In the genomic region with DNA sequence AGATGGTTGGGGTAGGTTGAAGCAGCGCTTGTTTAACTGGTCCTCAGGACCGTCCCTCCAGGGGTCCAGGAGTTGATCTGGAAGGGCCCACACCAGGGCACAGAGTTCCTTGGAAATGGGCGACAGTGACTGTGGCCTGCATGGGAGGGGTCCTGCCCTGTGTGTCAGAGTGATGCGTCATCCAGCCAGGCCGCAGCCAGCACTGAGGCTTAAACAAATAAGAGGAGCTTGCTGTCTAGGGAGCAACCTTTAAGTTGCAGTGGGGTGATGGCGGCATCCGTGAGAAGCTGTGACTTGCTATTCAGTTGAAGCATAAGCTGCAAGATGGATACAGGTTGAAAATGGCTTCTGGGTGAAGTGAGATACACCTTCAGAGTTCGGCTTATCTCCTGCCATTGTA, we compare ENCODE assay signal across 18 cellular contexts. TPM values are rescaled to one million over a fixed set of nuclear protein-coding genes. Genes with fewer than 3 reads are reported as not detected.
"Had no signal": no experiment of that assay in that cellular context is flagged by ENCODE, and none has a peak within 500 bp of the region (broad histone marks: within the 10 kb centered on the region; RNA-seq: fewer than 3 reads in every experiment).

No MANE protein-coding gene starts in this region.

- H3K27me3 ChIP-seq: colonic mucosa, heart left ventricle, tibial nerve, vagina had no signal

- H3K4me3 ChIP-seq: colonic mucosa, heart left ventricle, left ventricle myocardium inferior, tibial nerve, vagina had no signal

- H3K36me3 ChIP-seq: colonic mucosa had no signal

- H3K27ac ChIP-seq: colonic mucosa, heart left ventricle, left ventricle myocardium inferior, tibial nerve, vagina had no signal

- ATAC-seq: activated CD8-positive, alpha-beta T cell treated with anti-CD3 and anti-CD28 coated beads for 36 hours; activated T-helper 17 cell treated with anti-CD3 and anti-CD28 coated beads, Interleukin-2, amount 50 U/mL, for 72 hours; heart left ventricle; stimulated activated naive CD8-positive, alpha-beta T cell treated with anti-CD3 and anti-CD28 coated beads, Interleukin-15, Interleukin-2, amounts not matched to agents 100 U/mL and 50 U/mL, for 24 hours had no signal

- H3K4me1 ChIP-seq: colonic mucosa, heart left ventricle, left ventricle myocardium inferior, tibial nerve, vagina had no signal

- H3K9me3 ChIP-seq: colonic mucosa, heart left ventricle, left ventricle myocardium inferior, tibial nerve, vagina had no signal

- DNase-seq: activated CD4-positive, alpha-beta T cell treated with anti-CD3 and anti-CD28 coated beads, Interleukin-2, amount 10 ng/mL, durations not matched to agents 24 days and 14 days; activated CD8-positive, alpha-beta T cell treated with anti-CD3 and anti-CD28 coated beads for 36 hours; activated naive CD4-positive, alpha-beta T cell treated with Interleukin-2 at 50 U/mL for 16 hours; activated T-cell treated with anti-CD3 and anti-CD28 coated beads, Interleukin-2, amount 50 U/mL, for 1 hour; anterior cingulate cortex; colonic mucosa; heart left ventricle; kidney glomerular epithelial cell; left ventricle myocardium inferior; mammary epithelial cell; occipital lobe; stimulated activated naive CD8-positive, alpha-beta T cell treated with anti-CD3 and anti-CD28 coated beads, Interleukin-15, Interleukin-2, amounts not matched to agents 100 U/mL and 50 U/mL, for 24 hours; substantia nigra; T-helper 1 cell; T-helper 9 cell had no signal

RNA-seq across cellular contexts. Expression of a gene that starts 52.6 kb away (rescaled TPM):
- total RNA-seq: vagina had no signal
